In the genomic region with DNA sequence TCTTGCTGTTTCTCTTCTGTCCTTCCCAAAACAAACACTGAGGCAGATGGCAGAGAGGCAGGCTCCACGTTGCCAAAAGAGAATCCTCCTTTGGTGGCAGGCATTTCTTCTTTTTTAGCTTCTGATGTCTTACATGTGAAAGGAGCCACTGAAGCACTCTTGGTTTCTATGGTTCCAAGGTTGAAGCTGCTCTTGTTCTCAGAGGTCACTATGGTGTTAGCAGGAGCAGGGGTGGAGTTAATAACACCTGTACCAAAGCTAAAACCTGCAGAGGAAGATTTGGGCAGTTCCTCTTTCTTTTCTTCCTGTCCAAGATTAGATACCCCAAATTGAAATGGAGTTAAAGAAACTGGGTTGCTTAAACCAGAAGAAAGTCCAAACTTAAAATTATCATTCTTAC, we compare ENCODE assay signal across 14 cellular contexts. TPM values are rescaled to one million over a fixed set of nuclear protein-coding genes. Genes with fewer than 3 reads are reported as not detected.
A peak's percentile ranks its signal among the peaks of the same experiment; 100 is the strongest.
DNase-seq lines count a peak whose midpoint lies in the region; ATAC-seq and TF ChIP-seq lines count a peak whose summit lies in the region.
"Had no signal": no experiment of that assay in that cellular context is flagged by ENCODE, and none has a peak within 500 bp of the region (broad histone marks: within the 10 kb centered on the region; RNA-seq: fewer than 3 reads in every experiment).

No MANE protein-coding gene starts in this region.

- H3K27ac ChIP-seq in left lung (no peak overlapping the region), colonic mucosa (no peak overlapping the region)
- H3K27ac ChIP-seq: brain microvascular endothelial cell, skin epidermis had no signal

- H3K4me1 ChIP-seq in left lung (peaks cover 6 to 12% of the 10 kb centered on the region in 2 donors), colonic mucosa (no peaks in the 10 kb centered on the region)

- no peak for TF ChIP-seq CTCF in left lung (IDR thresholded peaks at IDR 0.05)
- TF ChIP-seq CTCF in colonic mucosa (IDR thresholded peaks at IDR 0.05) = no peak

- ATAC-seq in GM18858 (IDR thresholded peaks at IDR 0.05; ENCODE audit: unreplicated experiment) = peak; percentile 56
- ATAC-seq in GM21576 (IDR thresholded peaks at IDR 0.05; ENCODE audit: unreplicated experiment) = peak; percentile 66
- ATAC-seq in HG03354 (IDR thresholded peaks at IDR 0.05; ENCODE audit: poor library complexity, severe bottlenecking, unreplicated experiment) = peak; percentile 79
- ATAC-seq in left lung = peak; percentile 28

- H3K36me3 ChIP-seq in left lung = peaks cover 4 to 74% of the 10 kb centered on the region in 2 donors
- H3K36me3 ChIP-seq in colonic mucosa = peaks cover 22% of the 10 kb centered on the region

- H3K4me3 ChIP-seq in left lung (no peak overlapping the region), colonic mucosa (no peak overlapping the region)
- H3K4me3 ChIP-seq: skin epidermis had no signal

- no peaks in the 10 kb centered on the region for H3K9me3 ChIP-seq in left lung
- H3K9me3 ChIP-seq in colonic mucosa = no peaks in the 10 kb centered on the region

- no peak overlapping the region for H3K9ac ChIP-seq in colonic mucosa (ENCODE audit: low read depth in 2 of 2, low read length in 2 of 2)

- intact Hi-C loops in left lung (cut with DNase I) (no loop called here), colonic mucosa (cut with DNase I) (no loop called here)

- DNase-seq in left lung (no peak), cerebellum (ENCODE audit: low spot score) (no peak), colonic mucosa (no peak), NCI-H2227 (lab: John Stamatoyannopoulos, UW; ENCODE audit: unreplicated experiment) (no peak), medulla oblongata (ENCODE audit: extremely low spot score) (no peak)
- DNase-seq: activated T-cell treated with anti-CD3 and anti-CD28 coated beads for 4 hours, brain microvascular endothelial cell, KBM-7, NCI-H2081 treated with DMSO at 0.1 percent for 48 hours, T1000 had no signal

- H3K27me3 ChIP-seq in left lung = no peaks in the 10 kb centered on the region
- no peaks in the 10 kb centered on the region for H3K27me3 ChIP-seq in colonic mucosa
- H3K27me3 ChIP-seq: brain microvascular endothelial cell had no signal

RNA-seq across cellular contexts. Expression of gene FAM8A1, which starts 28.8 kb away (rescaled TPM):
- total RNA-seq in left lung (10 to 100 TPM; 24.7 to 35.5 TPM), cerebellum (39.5 TPM), colonic mucosa (10 to 100 TPM; 23.6 to 47.9 TPM)

Comparison
In these comparisons a context has a peak if more than half of its experiments do, and no peak if none do; other contexts are left out.
1. ATAC-seq: peak in every context shown above with its lines; median percentile 79 in HG03354; 66 in GM21576; 56 in GM18858; 28 in left lung.